Comparison of ENCODE assay signal across 14 cellular contexts in the genomic region with DNA sequence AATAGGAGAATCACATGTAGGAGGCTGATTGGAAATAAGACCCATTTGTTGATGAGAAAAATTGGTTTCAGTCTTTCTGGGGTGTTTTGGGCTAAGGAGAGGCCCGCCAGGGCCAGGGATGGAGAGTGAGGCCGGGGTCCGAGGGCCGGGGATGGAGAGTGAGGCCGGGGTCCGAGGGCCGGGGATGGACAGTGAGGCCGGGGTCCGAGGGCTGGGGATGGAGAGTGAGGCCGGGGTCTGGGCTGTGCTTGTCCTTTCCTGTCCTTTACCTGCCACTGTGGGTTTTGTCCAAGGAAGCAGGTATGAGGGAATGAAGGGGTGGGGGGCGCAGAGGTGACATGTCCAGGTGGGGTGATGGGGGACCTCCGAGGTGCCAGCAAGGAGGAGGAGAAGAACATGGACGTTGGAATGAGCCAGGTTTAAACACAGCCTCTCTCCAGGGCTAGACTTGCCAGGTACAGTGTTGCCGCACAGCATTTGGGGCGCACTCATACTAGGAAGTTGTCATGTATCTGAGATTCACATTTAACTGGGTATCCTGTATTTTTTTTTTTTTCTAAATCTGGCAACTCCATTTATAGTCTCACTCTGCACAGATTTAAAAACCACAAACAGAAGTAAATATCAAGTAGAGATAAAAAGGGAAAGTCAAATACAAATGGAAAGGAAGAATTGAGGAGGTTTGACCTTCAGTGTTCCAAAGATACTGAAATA. TPM values are rescaled to one million over a fixed set of nuclear protein-coding genes. Genes with fewer than 3 reads are reported as not detected.
DNase-seq lines count a peak whose midpoint lies in the region; ATAC-seq lines count a peak whose summit lies in the region.
"Had no signal": no experiment of that assay in that cellular context is flagged by ENCODE, and none has a peak within 500 bp of the region (broad histone marks: within the 10 kb centered on the region; RNA-seq: fewer than 3 reads in every experiment).

No MANE protein-coding gene starts in this region.

- peaks cover 25 to 72% (median 63%) of the 10 kb centered on the region in 11 experiments; a peak in 20 of 22 replicates for H4K20me1 ChIP-seq in BLaER1 treated with 17β-estradiol and CSF1 and Interleukin-3, amounts not matched to agents 10 nM and 100 nM

- DNase-seq in CD8-positive, alpha-beta memory T cell = peak in 1 of 5 donors; percentile 45
- DNase-seq in midbrain (lab: John Stamatoyannopoulos, UW) = no peak
- DNase-seq in putamen (ENCODE audit: low spot score) = no peak
- DNase-seq in NCI-H2107 treated with DMSO at 0.1 percent for 48 hours (lab: John Stamatoyannopoulos, UW; ENCODE audit: unreplicated experiment) = no peak
- DNase-seq: colonic mucosa, NCI-H1092 had no signal

- peak overlapping the region in 9 of 11 experiments; percentile 54 to 92 (median 85); a peak in 17 of 22 replicates for H3K9ac ChIP-seq in BLaER1 treated with 17β-estradiol and CSF1 and Interleukin-3, amounts not matched to agents 10 nM and 100 nM
- H3K9ac ChIP-seq in mucosa of stomach (ENCODE audit: low read length) = peak overlapping the region; percentile 12

- peaks cover 44 to 60% (median 44%) of the 10 kb centered on the region in 3 donors for H3K4me1 Mint-ChIP-seq in CD8-positive, alpha-beta memory T cell
- H3K4me1 Mint-ChIP-seq in activated T-helper 17 cell treated with anti-CD3 and anti-CD28 coated beads, Interleukin-2, amount 50 U/mL, for 72 hours = peaks cover 21% of the 10 kb centered on the region

- peaks cover 0 to 2% (median 0%) of the 10 kb centered on the region in 5 donors for H3K9me3 Mint-ChIP-seq in CD8-positive, alpha-beta memory T cell
- H3K9me3 Mint-ChIP-seq in activated T-helper 17 cell treated with anti-CD3 and anti-CD28 coated beads, Interleukin-2, amount 50 U/mL, for 72 hours = peaks cover 5% of the 10 kb centered on the region

- peak overlapping the region; percentile 57 to 86 (median 81) for H3K4me3 Mint-ChIP-seq in CD8-positive, alpha-beta memory T cell
- H3K4me3 Mint-ChIP-seq in activated T-helper 17 cell treated with anti-CD3 and anti-CD28 coated beads, Interleukin-2, amount 50 U/mL, for 72 hours = peak overlapping the region; percentile 74
- H3K4me3 Mint-ChIP-seq: nephron had no signal

- peaks cover 0 to 19% (median 11%) of the 10 kb centered on the region in 11 experiments; a peak in 14 of 22 replicates for H3K36me3 ChIP-seq in BLaER1 treated with 17β-estradiol and CSF1 and Interleukin-3, amounts not matched to agents 10 nM and 100 nM
- no peaks in the 10 kb centered on the region for H3K36me3 ChIP-seq in CD8-positive, alpha-beta memory T cell (ENCODE audit: insufficient read depth, low read length)
- no peaks in the 10 kb centered on the region for H3K36me3 ChIP-seq in mucosa of stomach (ENCODE audit: control insufficient read depth, insufficient read depth, low read length)
- H3K36me3 ChIP-seq: colonic mucosa, Peyer's patch had no signal

- peaks cover 0 to 18% (median 16%) of the 10 kb centered on the region in 11 experiments; a peak in 17 of 22 replicates for H3K9me3 ChIP-seq in BLaER1 treated with 17β-estradiol and CSF1 and Interleukin-3, amounts not matched to agents 10 nM and 100 nM (replicated peaks in 1 of 11)
- no peaks in the 10 kb centered on the region for H3K9me3 ChIP-seq in CD8-positive, alpha-beta memory T cell (ENCODE audit: low read length)
- H3K9me3 ChIP-seq in mucosa of stomach (ENCODE audit: control insufficient read depth, low read length) = no peaks in the 10 kb centered on the region
- H3K9me3 ChIP-seq: colonic mucosa, Peyer's patch had no signal

- no peak for ATAC-seq in activated T-helper 17 cell treated with anti-CD3 and anti-CD28 coated beads, Interleukin-2, amount 50 U/mL, for 72 hours (replicated peaks)
- ATAC-seq in HG03342 (IDR thresholded peaks at IDR 0.05; ENCODE audit: unreplicated experiment) = no peak
- ATAC-seq: right cardiac atrium had no signal

- H3K4me2 ChIP-seq in BLaER1 treated with 17β-estradiol and CSF1 and Interleukin-3, amounts not matched to agents 10 nM and 100 nM = peak overlapping the region; percentile 87 to 100 (median 94)

- H3K27me3 ChIP-seq in BLaER1 treated with 17β-estradiol and CSF1 and Interleukin-3, amounts not matched to agents 10 nM and 100 nM = no peaks in the 10 kb centered on the region
- no peaks in the 10 kb centered on the region for H3K27me3 ChIP-seq in CD8-positive, alpha-beta memory T cell (ENCODE audit: insufficient read depth, low read length, poor library complexity, severe bottlenecking)
- H3K27me3 ChIP-seq in mucosa of stomach (ENCODE audit: control insufficient read depth, insufficient read depth, low read length) = no peaks in the 10 kb centered on the region
- H3K27me3 ChIP-seq: colonic mucosa, Peyer's patch had no signal

- peaks cover 8% of the 10 kb centered on the region in 2 donors for H3K27me3 Mint-ChIP-seq in CD8-positive, alpha-beta memory T cell
- H3K27me3 Mint-ChIP-seq in activated T-helper 17 cell treated with anti-CD3 and anti-CD28 coated beads, Interleukin-2, amount 50 U/mL, for 72 hours = peaks cover 5% of the 10 kb centered on the region

- peak overlapping the region in 10 of 11 experiments; percentile 31 to 100 (median 98); a peak in 19 of 22 replicates for H3K27ac ChIP-seq in BLaER1 treated with 17β-estradiol and CSF1 and Interleukin-3, amounts not matched to agents 10 nM and 100 nM
- no peak overlapping the region for H3K27ac ChIP-seq in CD8-positive, alpha-beta memory T cell (ENCODE audit: low read depth, low read length)
- H3K27ac ChIP-seq: C4-2B, colonic mucosa, Peyer's patch had no signal

- H3K4me3 ChIP-seq in BLaER1 treated with 17β-estradiol and CSF1 and Interleukin-3, amounts not matched to agents 10 nM and 100 nM = peak overlapping the region in 8 of 10 experiments; percentile 25 to 59 (median 46); a peak in 11 of 20 replicates
- H3K4me3 ChIP-seq in CD8-positive, alpha-beta memory T cell (ENCODE audit: low read length) = peak overlapping the region; percentile 62
- H3K4me3 ChIP-seq in mucosa of stomach (ENCODE audit: low read length) = no peak overlapping the region
- H3K4me3 ChIP-seq: colonic mucosa, Peyer's patch had no signal

- CTCF ChIA-PET in CD8-positive, alpha-beta memory T cell (lab: Charles Lee) = no interaction called here

- POLR2A ChIA-PET in CD8-positive, alpha-beta memory T cell (lab: Charles Lee) = no interaction called here

- H3K4me1 ChIP-seq in BLaER1 treated with 17β-estradiol and CSF1 and Interleukin-3, amounts not matched to agents 10 nM and 100 nM = peaks cover 78 to 99% (median 92%) of the 10 kb centered on the region in 10 experiments
- H3K4me1 ChIP-seq in CD8-positive, alpha-beta memory T cell (ENCODE audit: insufficient read depth, low read length) = peaks cover 53% of the 10 kb centered on the region
- peaks cover 52% of the 10 kb centered on the region for H3K4me1 ChIP-seq in mucosa of stomach (ENCODE audit: control insufficient read depth, insufficient read depth, low read length)

- no peaks in the 10 kb centered on the region for H3K36me3 Mint-ChIP-seq in CD8-positive, alpha-beta memory T cell
- no peaks in the 10 kb centered on the region for H3K36me3 Mint-ChIP-seq in activated T-helper 17 cell treated with anti-CD3 and anti-CD28 coated beads, Interleukin-2, amount 50 U/mL, for 72 hours (ENCODE audit: low read depth)

- H3K27ac Mint-ChIP-seq in CD8-positive, alpha-beta memory T cell = peak overlapping the region; percentile 1 to 98 (median 86)
- peak overlapping the region; percentile 84 for H3K27ac Mint-ChIP-seq in activated T-helper 17 cell treated with anti-CD3 and anti-CD28 coated beads, Interleukin-2, amount 50 U/mL, for 72 hours

RNA-seq across cellular contexts. Expression of a gene that starts 8.8 kb away (rescaled TPM):
- total RNA-seq in CD8-positive, alpha-beta memory T cell = 1 to 10 TPM; 2.3 to 2.4 TPM
- 3.0 TPM for polyA plus RNA-seq in CD8-positive, alpha-beta memory T cell
- total RNA-seq in activated T-helper 17 cell treated with anti-CD3 and anti-CD28 coated beads, Interleukin-2, amount 50 U/mL, for 72 hours = 10 to 100 TPM in 1 of 2 donors, 1 to 10 TPM in 1; 9.2 to 10.6 TPM

RNA-seq across cellular contexts. Expression of a gene that starts 52.6 kb away (rescaled TPM):
- under 1 TPM; 0.38 to 0.46 TPM for total RNA-seq in CD8-positive, alpha-beta memory T cell
- not detected for polyA plus RNA-seq in CD8-positive, alpha-beta memory T cell
- total RNA-seq in activated T-helper 17 cell treated with anti-CD3 and anti-CD28 coated beads, Interleukin-2, amount 50 U/mL, for 72 hours = 1 to 10 TPM; 1.1 to 1.2 TPM
